ENCODE assay signal across 19 cellular contexts in genomic region chr10:31018977-31019376, GRCh38. TPM values are rescaled to one million over a fixed set of nuclear protein-coding genes. Genes with fewer than 3 reads are reported as not detected.
DNase-seq lines count a peak whose midpoint lies in the region; ATAC-seq and TF ChIP-seq lines count a peak whose summit lies in the region.
"Had no signal": no experiment of that assay in that cellular context is flagged by ENCODE, and none has a peak within 500 bp of the region (broad histone marks: within the 10 kb centered on the region; RNA-seq: fewer than 3 reads in every experiment).

No MANE protein-coding gene starts in this region.

- H3K4me3 ChIP-seq in SJCRH30 (no peak overlapping the region), heart left ventricle (no peak overlapping the region), psoas muscle (no peak overlapping the region), upper lobe of left lung (no peak overlapping the region)
- H3K4me3 ChIP-seq: BLaER1 treated with 17β-estradiol and CSF1 and Interleukin-3, amounts not matched to agents 10 nM and 100 nM; cardiac muscle cell; Peyer's patch; skin epidermis; uterus had no signal

- H3K4me1 ChIP-seq in SJCRH30 (no peaks in the 10 kb centered on the region; the same call in 1 of the 2 replicates), heart left ventricle (peaks cover 0 to 44% (median 27%) of the 10 kb centered on the region in 12 donors), psoas muscle (peaks cover 57% of the 10 kb centered on the region), upper lobe of left lung (peaks cover 0 to 15% (median 11%) of the 10 kb centered on the region in 4 donors)
- H3K4me1 ChIP-seq: BLaER1 treated with 17β-estradiol and CSF1 and Interleukin-3, amounts not matched to agents 10 nM and 100 nM; Peyer's patch had no signal

- H3K36me3 ChIP-seq in SJCRH30 = no peaks in the 10 kb centered on the region
- no peaks in the 10 kb centered on the region for H3K36me3 ChIP-seq in heart left ventricle
- H3K36me3 ChIP-seq in psoas muscle (ENCODE audit: insufficient read depth in 1 of 2, low read depth in 1 of 2) = no peaks in the 10 kb centered on the region
- no peaks in the 10 kb centered on the region for H3K36me3 ChIP-seq in upper lobe of left lung
- H3K36me3 ChIP-seq: BLaER1 treated with 17β-estradiol and CSF1 and Interleukin-3, amounts not matched to agents 10 nM and 100 nM; cardiac muscle cell; Peyer's patch; uterus had no signal

- no peaks in the 10 kb centered on the region for H3K9me3 ChIP-seq in SJCRH30 (replicated peaks)
- H3K9me3 ChIP-seq in heart left ventricle = no peaks in the 10 kb centered on the region
- no peaks in the 10 kb centered on the region for H3K9me3 ChIP-seq in psoas muscle
- H3K9me3 ChIP-seq in upper lobe of left lung = no peaks in the 10 kb centered on the region
- H3K9me3 ChIP-seq: Peyer's patch, uterus had no signal

- H3K27me3 ChIP-seq in SJCRH30 = no peaks in the 10 kb centered on the region
- H3K27me3 ChIP-seq in heart left ventricle = no peaks in the 10 kb centered on the region
- no peaks in the 10 kb centered on the region for H3K27me3 ChIP-seq in psoas muscle (ENCODE audit: insufficient read depth in 3 of 3, low read length in 2 of 3)
- no peaks in the 10 kb centered on the region for H3K27me3 ChIP-seq in upper lobe of left lung
- H3K27me3 ChIP-seq: BLaER1 treated with 17β-estradiol and CSF1 and Interleukin-3, amounts not matched to agents 10 nM and 100 nM; cardiac muscle cell; Peyer's patch; uterus had no signal

- intact Hi-C loops in heart left ventricle (cut with DNase I) (no loop called here), psoas muscle (cut with DNase I) (no loop called here)

- no peak for TF ChIP-seq CTCF in heart left ventricle (IDR thresholded peaks at IDR 0.05)
- TF ChIP-seq CTCF in psoas muscle (IDR thresholded peaks at IDR 0.05) = no peak
- no peak for TF ChIP-seq CTCF in upper lobe of left lung (IDR thresholded peaks at IDR 0.05)

- ATAC-seq in heart left ventricle = no peak
- ATAC-seq in psoas muscle = no peak
- ATAC-seq in upper lobe of left lung (ENCODE audit: low FRiP score in 2 of 2) = no peak
- ATAC-seq: activated CD8-positive, alpha-beta memory T cell treated with anti-CD3 and anti-CD28 coated beads, Interleukin-2, amount 10 ng/mL, durations not matched to agents 7 days and 5 days; stimulated activated naive CD8-positive, alpha-beta T cell treated with anti-CD3 and anti-CD28 coated beads, Interleukin-15, amount 100 ng/mL, for 72 hours had no signal

- DNase-seq in COLO829 (ENCODE audit: low spot score) = peak; percentile 85
- peak in 1 of 2 experiments; percentile 61 for DNase-seq in SJCRH30
- DNase-seq in heart left ventricle = no peak
- no peak for DNase-seq in psoas muscle
- no peak for DNase-seq in upper lobe of left lung
- DNase-seq in DMS114 treated with DMSO at 0.1 percent for 48 hours (lab: John Stamatoyannopoulos, UW; ENCODE audit: unreplicated experiment) = no peak
- DNase-seq in SKM-1 treated with dmso at 0.1 percent for 144 hours (lab: John Stamatoyannopoulos, UW; ENCODE audit: unreplicated experiment) = no peak
- no peak for DNase-seq in OCI-M1 (lab: John Stamatoyannopoulos, UW)
- DNase-seq: activated CD4-positive, alpha-beta T cell treated with anti-CD3 and anti-CD28 coated beads for 48 hours; activated CD8-positive, alpha-beta memory T cell treated with anti-CD3 and anti-CD28 coated beads, Interleukin-2, amount 10 ng/mL, durations not matched to agents 7 days and 5 days; GF-D8; NCI-H146; Peyer's patch; stimulated activated CD4-positive, alpha-beta T cell treated with anti-CD3 and anti-CD28 coated beads, Interleukin-2, amount 100 ng/mL, for 48 hours; stimulated activated naive CD8-positive, alpha-beta T cell treated with anti-CD3 and anti-CD28 coated beads, Interleukin-15, amount 100 ng/mL, for 72 hours; uterus had no signal

- TF ChIP-seq EP300 in upper lobe of left lung (IDR thresholded peaks at IDR 0.05) = no peak

- WGBS in heart left ventricle, 4 donors = 57 to 67% (median 63%) methylated on average over 2 of the region's 2 CpGs
- 28 to 40% (median 31%) methylated on average over 2 of the region's 2 CpGs for WGBS in psoas muscle, 3 donors
- WGBS in upper lobe of left lung, 2 donors = 62 to 76% methylated on average over 2 of the region's 2 CpGs

- H3K27ac ChIP-seq in SJCRH30 = peak overlapping the region; percentile 12; the same call in 1 of the 2 replicates
- peak overlapping the region in 9 of 12 donors; percentile 4 to 63 (median 40) for H3K27ac ChIP-seq in heart left ventricle
- H3K27ac ChIP-seq in psoas muscle = peak overlapping the region; percentile 71
- H3K27ac ChIP-seq in upper lobe of left lung = no peak overlapping the region
- H3K27ac ChIP-seq: BLaER1 treated with 17β-estradiol and CSF1 and Interleukin-3, amounts not matched to agents 10 nM and 100 nM; cardiac muscle cell; Peyer's patch; skin epidermis; uterus had no signal

- TF ChIP-seq POLR2A in heart left ventricle (IDR thresholded peaks at IDR 0.05) (no peak), upper lobe of left lung (IDR thresholded peaks at IDR 0.05) (no peak)

RNA-seq across cellular contexts. Expression of gene ZNF438, which starts 12.7 kb away (rescaled TPM):
- 1.5 and 2.2 TPM in 2 replicates for total RNA-seq in SJCRH30 (2014; rRNA removed; shearing (Covaris generic))
- 10 to 100 TPM; 11.1 to 14.7 (median 13.2) TPM for total RNA-seq in heart left ventricle
- polyA plus RNA-seq in heart left ventricle = 10 to 100 TPM in 1 of 2 donors, 1 to 10 TPM in 1; 9.0 to 14.1 TPM
- 10 to 100 TPM; 12.3 to 27.9 (median 17.2) TPM for total RNA-seq in psoas muscle
- 10 to 100 TPM; 17.0 to 26.1 (median 21.3) TPM for polyA plus RNA-seq in psoas muscle
- total RNA-seq in upper lobe of left lung = 10 to 100 TPM; 10.5 to 25.1 (median 13.7) TPM

Comparison
In these comparisons a context has a peak if more than half of its experiments do, and no peak if none do; other contexts are left out.
1. H3K27ac ChIP-seq: peak in SJCRH30 (single experiment), heart left ventricle (9 of 12) and psoas muscle (single experiment); none in upper lobe of left lung (0 of 4).